Comparison of ENCODE assay signal across 1 cellular context in genomic region chr22:21641417-21641794, GRCh38.
TF ChIP-seq lines count a peak whose summit lies in the region.

No MANE protein-coding gene starts in this region.

TF ChIP-seq in K562, 482 proteins besides CTCF, POLR2A, EP300 and RAD21 (continued from another document and continues in another):
- TF ChIP-seq ELK3 (CRISPR knock-in tag; IDR thresholded peaks at IDR 0.05) = no peak
- TF ChIP-seq MAFF (IDR thresholded peaks at IDR 0.05; ENCODE audit: low read length) = peak; percentile 22; the same call in 1 of the 2 replicates
- TF ChIP-seq MED1 (CRISPR knock-in tag; IDR thresholded peaks at IDR 0.05; ENCODE audit: borderline replicate concordance) = no peak
- no peak for TF ChIP-seq SPI1 (IDR thresholded peaks at IDR 0.05; ENCODE audit: borderline replicate concordance, low read depth, low read length)
- TF ChIP-seq BCLAF1 (IDR thresholded peaks at IDR 0.05; ENCODE audit: borderline replicate concordance in 1 of 2, control insufficient read depth in 1 of 2, low read depth in 2 of 2, low read length in 1 of 2) = no peak
- TF ChIP-seq NFRKB (IDR thresholded peaks at IDR 0.05; ENCODE audit: low read depth) = no peak
- TF ChIP-seq SAP30 (IDR thresholded peaks at IDR 0.05; ENCODE audit: borderline replicate concordance, insufficient read depth, low read depth, low read length, poor library complexity, severe bottlenecking) = peak; percentile 96
- peak in 1 of 2 experiments; percentile 93; a peak in 1 of 4 replicates for TF ChIP-seq SIN3A (IDR thresholded peaks at IDR 0.05; ENCODE audit: borderline replicate concordance in 2 of 2, control insufficient read depth in 1 of 2, low read depth in 2 of 2, low read length in 2 of 2)
- TF ChIP-seq CUX1 (CRISPR knock-in tag; IDR thresholded peaks at IDR 0.05) = no peak
- TF ChIP-seq JUN (IDR thresholded peaks at IDR 0.05; ENCODE audit: borderline replicate concordance, low read depth, low read length) = peak; percentile 70; the same call in 1 of the 2 replicates
- TF ChIP-seq JUN (CRISPR knock-in tag; IDR thresholded peaks at IDR 0.05; ENCODE audit: borderline replicate concordance) = no peak
- no peak for TF ChIP-seq DLX4 (CRISPR knock-in tag; IDR thresholded peaks at IDR 0.05)
- no peak for TF ChIP-seq HSF4 (CRISPR knock-in tag; IDR thresholded peaks at IDR 0.05; ENCODE audit: borderline replicate concordance)
- TF ChIP-seq NFATC3 (IDR thresholded peaks at IDR 0.05) = no peak
- TF ChIP-seq HOMEZ (CRISPR knock-in tag; IDR thresholded peaks at IDR 0.05) = no peak
- TF ChIP-seq POLR2H (tag; IDR thresholded peaks at IDR 0.05; ENCODE audit: low read depth) = no peak
- TF ChIP-seq POLR2B (IDR thresholded peaks at IDR 0.05; ENCODE audit: low read depth, partially characterized antibody) = no peak
- no peak for TF ChIP-seq NUFIP1 (IDR thresholded peaks at IDR 0.05; ENCODE audit: partially characterized antibody)
- TF ChIP-seq NCOA4 (IDR thresholded peaks at IDR 0.05; ENCODE audit: partially characterized antibody) = no peak
- no peak for TF ChIP-seq CCAR2 (IDR thresholded peaks at IDR 0.05; ENCODE audit: low read depth, low read length)
- TF ChIP-seq FOXJ2 (tag; IDR thresholded peaks at IDR 0.05) = no peak
- TF ChIP-seq RNF2 (IDR thresholded peaks at IDR 0.05) = no peak
- TF ChIP-seq ZNF24 (IDR thresholded peaks at IDR 0.05) = no peak
- TF ChIP-seq E4F1 (CRISPR knock-in tag; IDR thresholded peaks at IDR 0.05; ENCODE audit: borderline replicate concordance) = no peak
- peak; percentile 22 for TF ChIP-seq NEUROD1 (IDR thresholded peaks at IDR 0.05; ENCODE audit: borderline replicate concordance, low read depth, low read length, partially characterized antibody)
- TF ChIP-seq ATF6 (CRISPR knock-in tag; IDR thresholded peaks at IDR 0.05) = no peak
- no peak for TF ChIP-seq ZNF3 (CRISPR knock-in tag; IDR thresholded peaks at IDR 0.05)
- TF ChIP-seq ZNF398 (CRISPR knock-in tag; IDR thresholded peaks at IDR 0.05) = no peak
- no peak for TF ChIP-seq XRCC3 (IDR thresholded peaks at IDR 0.05)
- no peak for TF ChIP-seq RBM17 (IDR thresholded peaks at IDR 0.05; ENCODE audit: borderline replicate concordance, low read depth, low read length)
- no peak for TF ChIP-seq MAZ (CRISPR knock-in tag; conservative IDR thresholded peaks at IDR 0.05 in 1 of 2, IDR thresholded peaks at IDR 0.05 in 1 of 2)
- TF ChIP-seq THRA (IDR thresholded peaks at IDR 0.05) = no peak
- no peak for TF ChIP-seq TRIM25 (IDR thresholded peaks at IDR 0.05; ENCODE audit: borderline replicate concordance)
- no peak for TF ChIP-seq ZFPM2 (CRISPR knock-in tag; IDR thresholded peaks at IDR 0.05)
